16 cellular contexts compared by ENCODE assay signal in genomic region chr1:15837931-15838330, GRCh38. TPM values are rescaled to one million over a fixed set of nuclear protein-coding genes. Genes with fewer than 3 reads are reported as not detected.
DNase-seq lines count a peak whose midpoint lies in the region; ATAC-seq and TF ChIP-seq lines count a peak whose summit lies in the region.
"Had no signal": no experiment of that assay in that cellular context is flagged by ENCODE, and none has a peak within 500 bp of the region (broad histone marks: within the 10 kb centered on the region; RNA-seq: fewer than 3 reads in every experiment).

No MANE protein-coding gene starts in this region.

- no peak for ATAC-seq in activated naive CD8-positive, alpha-beta T cell treated with anti-CD3 and anti-CD28 coated beads, Interleukin-2, amount 10 ng/mL, durations not matched to agents 7 days and 5 days (ENCODE audit: low read depth)
- no peak for ATAC-seq in natural killer cell
- ATAC-seq: K562, pancreas had no signal

- H3K27me3 Mint-ChIP-seq in CD14-positive monocyte (ENCODE audit: low read depth in 3 of 3) (no peaks in the 10 kb centered on the region), Caco-2 (ENCODE audit: insufficient read depth, unreplicated experiment) (no peaks in the 10 kb centered on the region), natural killer cell (ENCODE audit: low read depth in 2 of 2) (no peaks in the 10 kb centered on the region)
- no peaks in the 10 kb centered on the region for H3K27me3 Mint-ChIP-seq in activated naive CD8-positive, alpha-beta T cell treated with anti-CD3 and anti-CD28 coated beads, Interleukin-2, amount 10 ng/mL, durations not matched to agents 7 days and 5 days

- no peaks in the 10 kb centered on the region for H3K9me3 ChIP-seq in Caco-2
- H3K9me3 ChIP-seq: pancreas, suprapubic skin had no signal

- H3K36me3 Mint-ChIP-seq in CD14-positive monocyte (no peaks in the 10 kb centered on the region), Caco-2 (ENCODE audit: insufficient read depth, unreplicated experiment) (peaks cover 10% of the 10 kb centered on the region), natural killer cell (no peaks in the 10 kb centered on the region)
- peaks cover 3% of the 10 kb centered on the region for H3K36me3 Mint-ChIP-seq in activated naive CD8-positive, alpha-beta T cell treated with anti-CD3 and anti-CD28 coated beads, Interleukin-2, amount 10 ng/mL, durations not matched to agents 7 days and 5 days

- TF ChIP-seq CTCF in CD14-positive monocyte (IDR thresholded peaks at IDR 0.05) (no peak), Caco-2 (IDR thresholded peaks at IDR 0.05; ENCODE audit: insufficient read depth in 1 of 2, low read depth in 1 of 2, low read length in 1 of 2, severe bottlenecking in 1 of 2, unreplicated experiment in 1 of 2) (no peak), natural killer cell (IDR thresholded peaks at IDR 0.05) (no peak)

- H3K4me1 ChIP-seq in Caco-2 = no peaks in the 10 kb centered on the region

- CTCF ChIA-PET in Caco-2 (lab: Charles Lee) = interaction anchor here (0.8 to 1.8 kb wide), 2 partner anchors 9 to 41 kb away, joined by 4 to 8 read pairs; partner anchors contain the start of gene SPEN

- H3K9me3 Mint-ChIP-seq in CD14-positive monocyte (peaks cover 0 to 1% (median 0%) of the 10 kb centered on the region in 7 donors), Caco-2 (ENCODE audit: unreplicated experiment) (no peaks in the 10 kb centered on the region), natural killer cell (no peaks in the 10 kb centered on the region)
- H3K9me3 Mint-ChIP-seq in activated naive CD8-positive, alpha-beta T cell treated with anti-CD3 and anti-CD28 coated beads, Interleukin-2, amount 10 ng/mL, durations not matched to agents 7 days and 5 days = no peaks in the 10 kb centered on the region
- H3K9me3 Mint-ChIP-seq: T-helper 1 cell treated with Interleukin-12 subunit alpha and Interleukin-12 subunit beta and Interleukin-4 antibody, amounts not matched to agents 30 μg/mL and 1 μg/mL, for 36 hours had no signal

- POLR2A ChIA-PET in Caco-2 (lab: Charles Lee) = interaction anchor here (0.5 to 2.4 kb wide), 2 partner anchors 10 to 235 kb away, joined by 3 to 32 read pairs; partner anchors contain the start of gene SPEN
- POLR2A ChIA-PET in activated naive CD8-positive, alpha-beta T cell treated with anti-CD3 and anti-CD28 coated beads, Interleukin-2, amount 10 ng/mL, durations not matched to agents 7 days and 5 days (lab: Charles Lee) = interaction anchor here (1.6 to 4.2 kb wide), 2 partner anchors 10 to 77 kb away, joined by 7 to 105 read pairs; partner anchors contain the start of gene SPEN

- DNase-seq in CD14-positive monocyte (ENCODE audit: low spot score) (no peak), Caco-2 (no peak), natural killer cell (no peak), HuH-7.5 (ENCODE audit: low spot score) (no peak), dermis blood vessel endothelial cell (no peak), NCI-H446 treated with DMSO at 0.1 percent for 48 hours (lab: John Stamatoyannopoulos, UW) (no peak), SW480 (ENCODE audit: low spot score) (no peak)
- DNase-seq in activated naive CD8-positive, alpha-beta T cell treated with anti-CD3 and anti-CD28 coated beads, Interleukin-2, amount 10 ng/mL, durations not matched to agents 7 days and 5 days = no peak
- DNase-seq: foreskin melanocyte; NCI-H187 treated with DMSO at 0.1 percent for 48 hours; NCI-H524; stimulated activated CD4-positive, alpha-beta T cell treated with anti-CD3 and anti-CD28 coated beads, Interleukin-4, amount 100 ng/mL, for 1 hour had no signal

- intact Hi-C loops in CD14-positive monocyte (cut with micrococcal nuclease) (loop anchor here in 1 of 2 donors (5.0 kb wide), 1 partner anchor 49 kb away; no protein-coding TSS in a partner anchor), Caco-2 (cut with micrococcal nuclease; ENCODE audit: unreplicated experiment) (loop anchor here (10.0 kb wide), 1 partner anchor 223 kb away; the partner anchor contains the start of gene DDI2), natural killer cell (cut with micrococcal nuclease) (loop anchor here (1.0 to 10.0 kb wide), 4 partner anchors 9 to 1067 kb away; partner anchors contain the start of genes SPEN and SZRD1)

- H3K4me3 ChIP-seq in Caco-2 (ENCODE audit: low read depth, low read length) = no peak overlapping the region
- H3K4me3 ChIP-seq: K562 had no signal

- no peaks in the 10 kb centered on the region for H3K36me3 ChIP-seq in Caco-2 (ENCODE audit: control insufficient read depth, insufficient read depth, low read length)
- H3K36me3 ChIP-seq: pancreas, suprapubic skin had no signal

- peak overlapping the region; percentile 84 to 94 for H3K4me3 Mint-ChIP-seq in CD14-positive monocyte
- peak overlapping the region; percentile 88 for H3K4me3 Mint-ChIP-seq in Caco-2 (ENCODE audit: unreplicated experiment)
- peak overlapping the region; percentile 93 for H3K4me3 Mint-ChIP-seq in activated naive CD8-positive, alpha-beta T cell treated with anti-CD3 and anti-CD28 coated beads, Interleukin-2, amount 10 ng/mL, durations not matched to agents 7 days and 5 days
- peak overlapping the region; percentile 96 for H3K4me3 Mint-ChIP-seq in natural killer cell

- no TSS peak for BruUV-seq in Caco-2 (replicated peaks; lab: Mats Ljungman, UMichigan)

- peak overlapping the region; percentile 97 to 99 (median 98) for H3K27ac Mint-ChIP-seq in CD14-positive monocyte
- H3K27ac Mint-ChIP-seq in Caco-2 (ENCODE audit: unreplicated experiment) = peak overlapping the region; percentile 25
- peak overlapping the region; percentile 48 for H3K27ac Mint-ChIP-seq in activated naive CD8-positive, alpha-beta T cell treated with anti-CD3 and anti-CD28 coated beads, Interleukin-2, amount 10 ng/mL, durations not matched to agents 7 days and 5 days
- peak overlapping the region; percentile 95 to 99 for H3K27ac Mint-ChIP-seq in natural killer cell

- H3K4me1 Mint-ChIP-seq in CD14-positive monocyte (peaks cover 25% of the 10 kb centered on the region), Caco-2 (ENCODE audit: low read depth, unreplicated experiment) (no peaks in the 10 kb centered on the region), natural killer cell (peaks cover 26 to 35% of the 10 kb centered on the region in 2 donors)
- peaks cover 20% of the 10 kb centered on the region for H3K4me1 Mint-ChIP-seq in activated naive CD8-positive, alpha-beta T cell treated with anti-CD3 and anti-CD28 coated beads, Interleukin-2, amount 10 ng/mL, durations not matched to agents 7 days and 5 days

- no peaks in the 10 kb centered on the region for H3K27me3 ChIP-seq in Caco-2 (replicated peaks; ENCODE audit: control insufficient read depth, insufficient read depth, low read length)
- H3K27me3 ChIP-seq: pancreas, suprapubic skin had no signal

RNA-seq across cellular contexts. Expression of gene SPEN, which starts 9.6 kb away (rescaled TPM):
- polyA plus RNA-seq in CD14-positive monocyte = 1 to 10 TPM; 3.1 to 6.1 TPM
- total RNA-seq in Caco-2 (2022) (46.4 and 47.3 TPM in 2 replicates), natural killer cell (100 to 1,000 TPM in 2 of 3 donors, 10 to 100 TPM in 1; 98.1 to 114 (median 105) TPM), dermis blood vessel endothelial cell (22.0 and 28.1 TPM in 2 replicates)
- total RNA-seq in activated naive CD8-positive, alpha-beta T cell treated with anti-CD3 and anti-CD28 coated beads, Interleukin-2, amount 10 ng/mL, durations not matched to agents 7 days and 5 days = 10 to 100 TPM; 68.8 to 69.8 TPM

RNA-seq across cellular contexts. Expression of gene UQCRHL, which starts 30.5 kb away (rescaled TPM):
- polyA plus RNA-seq in CD14-positive monocyte = 1 to 10 TPM; 1.0 TPM
- total RNA-seq in Caco-2 (2022) (1.8 and 1.9 TPM in 2 replicates), natural killer cell (1 to 10 TPM in 2 of 3 donors, under 1 TPM in 1; 0.87 to 1.2 (median 1.0) TPM), dermis blood vessel endothelial cell (2.1 and 3.4 TPM in 2 replicates)
- total RNA-seq in activated naive CD8-positive, alpha-beta T cell treated with anti-CD3 and anti-CD28 coated beads, Interleukin-2, amount 10 ng/mL, durations not matched to agents 7 days and 5 days = 1 to 10 TPM; 1.8 to 1.9 TPM

Comparison
In these comparisons a context has a peak if more than half of its experiments do, and no peak if none do; other contexts are left out.
1. H3K27ac Mint-ChIP-seq: peak in every context shown above with its lines; median percentile 98 in CD14-positive monocyte; 97 in natural killer cell; 48 in activated naive CD8-positive, alpha-beta T cell treated with anti-CD3 and anti-CD28 coated beads, Interleukin-2, amount 10 ng/mL, durations not matched to agents 7 days and 5 days; 25 in Caco-2.